In the genomic region with DNA sequence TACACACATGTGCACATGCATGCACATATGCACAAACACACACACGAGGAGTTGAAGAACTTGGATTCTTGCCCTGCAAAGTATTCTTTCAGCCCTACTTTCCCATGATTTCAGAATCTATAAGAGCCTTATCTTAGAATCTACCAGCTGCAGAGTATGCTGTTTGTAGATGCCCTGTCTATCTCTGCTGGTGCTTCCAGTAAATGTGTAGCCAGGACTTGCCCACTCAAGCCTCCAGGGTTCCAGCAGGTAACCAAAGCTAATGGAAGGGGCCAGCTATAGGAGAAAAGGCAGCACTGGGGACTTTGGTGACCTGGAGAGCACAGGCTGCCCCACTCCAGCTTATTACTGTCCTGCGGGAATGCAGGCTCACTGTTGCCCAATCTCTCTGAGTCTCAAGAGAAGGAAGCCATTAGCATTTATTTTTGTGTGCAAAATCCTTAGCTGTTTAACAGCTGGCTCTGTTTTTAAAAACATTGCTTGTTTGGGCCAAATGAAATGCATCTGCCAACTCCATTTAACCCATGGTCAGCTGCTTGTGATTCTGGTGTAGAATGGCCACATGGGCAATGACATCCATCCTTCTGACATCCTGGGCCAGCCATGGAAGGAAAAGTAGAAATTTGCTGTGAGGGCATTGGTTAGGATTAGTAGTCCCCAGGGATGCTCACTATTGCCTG, we compare ENCODE assay signal across 19 cellular contexts.
"Had no signal": no experiment of that assay in that cellular context is flagged by ENCODE, and none has a peak within 500 bp of the region (broad histone marks: within the 10 kb centered on the region; RNA-seq: fewer than 3 reads in every experiment).

No MANE protein-coding gene starts in this region.

- H3K4me1 Mint-ChIP-seq: memory B cell; mesothelial cell of epicardium; natural killer cell; stimulated activated effector memory CD8-positive, alpha-beta T cell treated with anti-CD3 and anti-CD28 coated beads, Interleukin-12 subunit alpha, Interleukin-12 subunit beta, amount 100 ng/mL, for 72 hours had no signal

- H3K9me3 Mint-ChIP-seq: memory B cell; mesothelial cell of epicardium; natural killer cell; neural crest cell; stimulated activated effector memory CD8-positive, alpha-beta T cell treated with anti-CD3 and anti-CD28 coated beads, Interleukin-12 subunit alpha, Interleukin-12 subunit beta, amount 100 ng/mL, for 72 hours; stimulated activated naive CD8-positive, alpha-beta T cell treated with anti-CD3 and anti-CD28 coated beads, Interleukin-15, Interleukin-2, amounts not matched to agents 100 ng/mL and 50 ng/mL, for 24 hours had no signal

- H3K27ac ChIP-seq: dorsolateral prefrontal cortex, foreskin keratinocyte, left ventricle myocardium inferior, lower lobe of right lung, right atrium auricular region, tibial artery had no signal

- H3K9me3 ChIP-seq: left ventricle myocardium inferior, lower lobe of right lung, right atrium auricular region, tibial artery had no signal

- H3K36me3 ChIP-seq: left ventricle myocardium inferior, lower lobe of right lung, right atrium auricular region, tibial artery had no signal

- H3K27me3 ChIP-seq: foreskin keratinocyte, right atrium auricular region had no signal

- H3K4me1 ChIP-seq: foreskin keratinocyte, left ventricle myocardium inferior, right atrium auricular region, tibial artery had no signal

- H3K27ac Mint-ChIP-seq: memory B cell; mesothelial cell of epicardium; natural killer cell; stimulated activated effector memory CD8-positive, alpha-beta T cell treated with anti-CD3 and anti-CD28 coated beads, Interleukin-12 subunit alpha, Interleukin-12 subunit beta, amount 100 ng/mL, for 72 hours; stimulated activated naive CD8-positive, alpha-beta T cell treated with anti-CD3 and anti-CD28 coated beads, Interleukin-15, Interleukin-2, amounts not matched to agents 100 ng/mL and 50 ng/mL, for 24 hours had no signal

- H3K4me3 Mint-ChIP-seq: memory B cell; mesothelial cell of epicardium; natural killer cell; neural crest cell; stimulated activated effector memory CD8-positive, alpha-beta T cell treated with anti-CD3 and anti-CD28 coated beads, Interleukin-12 subunit alpha, Interleukin-12 subunit beta, amount 100 ng/mL, for 72 hours; stimulated activated naive CD8-positive, alpha-beta T cell treated with anti-CD3 and anti-CD28 coated beads, Interleukin-15, Interleukin-2, amounts not matched to agents 100 ng/mL and 50 ng/mL, for 24 hours had no signal

- H3K4me3 ChIP-seq: dorsolateral prefrontal cortex, left ventricle myocardium inferior, lower lobe of right lung, right atrium auricular region, tibial artery had no signal

- DNase-seq: cortex of kidney; dorsolateral prefrontal cortex; effector CD8-positive, alpha-beta T cell; foreskin keratinocyte; kidney; left cardiac atrium; left ventricle myocardium inferior; lower lobe of right lung; natural killer cell; posterior cingulate gyrus; stimulated activated CD4-positive, alpha-beta T cell treated with anti-CD3 and anti-CD28 coated beads, Interleukin-4, amount 100 ng/mL, for 1 hour; stimulated activated CD8-positive, alpha-beta memory T cell treated with anti-CD3 and anti-CD28 coated beads, Interleukin-4, amount 100 ng/mL, for 48 hours; tibial artery had no signal

- H3K36me3 Mint-ChIP-seq: memory B cell; mesothelial cell of epicardium; natural killer cell; stimulated activated effector memory CD8-positive, alpha-beta T cell treated with anti-CD3 and anti-CD28 coated beads, Interleukin-12 subunit alpha, Interleukin-12 subunit beta, amount 100 ng/mL, for 72 hours had no signal
